ENCODE assay signal across 2 cellular contexts in the genomic region with DNA sequence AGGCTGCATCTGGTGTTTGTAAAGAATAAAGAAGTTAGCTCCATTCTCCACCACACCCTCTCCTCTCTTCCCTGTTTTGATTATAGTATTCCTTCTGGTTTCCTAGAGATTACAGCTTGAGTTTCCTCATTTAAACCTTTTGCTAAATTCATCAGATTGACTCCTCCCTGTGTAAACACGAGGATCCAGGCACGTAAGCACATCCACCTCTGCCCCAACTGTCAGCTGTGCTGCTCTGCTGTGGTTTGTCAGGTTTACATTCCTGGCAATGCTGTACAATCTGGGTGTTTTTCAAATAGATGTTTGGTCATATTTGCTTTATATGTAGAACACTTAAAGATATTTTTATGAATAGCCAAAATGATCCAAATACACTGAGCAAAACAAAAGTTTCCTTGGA.
TF ChIP-seq lines count a peak whose summit lies in the region.

No MANE protein-coding gene starts in this region.

TF ChIP-seq in WTC11, 78 proteins besides CTCF, POLR2A, EP300 and RAD21 (continued from another document):
- TF ChIP-seq, protein P1, sequence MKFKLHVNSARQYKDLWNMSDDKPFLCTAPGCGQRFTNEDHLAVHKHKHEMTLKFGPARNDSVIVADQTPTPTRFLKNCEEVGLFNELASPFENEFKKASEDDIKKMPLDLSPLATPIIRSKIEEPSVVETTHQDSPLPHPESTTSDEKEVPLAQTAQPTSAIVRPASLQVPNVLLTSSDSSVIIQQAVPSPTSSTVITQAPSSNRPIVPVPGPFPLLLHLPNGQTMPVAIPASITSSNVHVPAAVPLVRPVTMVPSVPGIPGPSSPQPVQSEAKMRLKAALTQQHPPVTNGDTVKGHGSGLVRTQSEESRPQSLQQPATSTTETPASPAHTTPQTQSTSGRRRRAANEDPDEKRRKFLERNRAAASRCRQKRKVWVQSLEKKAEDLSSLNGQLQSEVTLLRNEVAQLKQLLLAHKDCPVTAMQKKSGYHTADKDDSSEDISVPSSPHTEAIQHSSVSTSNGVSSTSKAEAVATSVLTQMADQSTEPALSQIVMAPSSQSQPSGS (CRISPR knock-in tag; IDR thresholded peaks at IDR 0.05; ENCODE audit: borderline replicate concordance, low read depth) = no peak
- TF ChIP-seq TP53 (CRISPR knock-in tag; IDR thresholded peaks at IDR 0.05) (no peak), ZNF396 (CRISPR knock-in tag; IDR thresholded peaks at IDR 0.05; ENCODE audit: borderline replicate concordance) (no peak), SOX15 (CRISPR knock-in tag; IDR thresholded peaks at IDR 0.05) (no peak)

TF ChIP-seq in SK-N-SH treated with all-trans-retinoic acid at 6 μM for 48 hours, 23 proteins besides CTCF, POLR2A, EP300 and RAD21 (continued from another document):
- TF ChIP-seq, protein P2, sequence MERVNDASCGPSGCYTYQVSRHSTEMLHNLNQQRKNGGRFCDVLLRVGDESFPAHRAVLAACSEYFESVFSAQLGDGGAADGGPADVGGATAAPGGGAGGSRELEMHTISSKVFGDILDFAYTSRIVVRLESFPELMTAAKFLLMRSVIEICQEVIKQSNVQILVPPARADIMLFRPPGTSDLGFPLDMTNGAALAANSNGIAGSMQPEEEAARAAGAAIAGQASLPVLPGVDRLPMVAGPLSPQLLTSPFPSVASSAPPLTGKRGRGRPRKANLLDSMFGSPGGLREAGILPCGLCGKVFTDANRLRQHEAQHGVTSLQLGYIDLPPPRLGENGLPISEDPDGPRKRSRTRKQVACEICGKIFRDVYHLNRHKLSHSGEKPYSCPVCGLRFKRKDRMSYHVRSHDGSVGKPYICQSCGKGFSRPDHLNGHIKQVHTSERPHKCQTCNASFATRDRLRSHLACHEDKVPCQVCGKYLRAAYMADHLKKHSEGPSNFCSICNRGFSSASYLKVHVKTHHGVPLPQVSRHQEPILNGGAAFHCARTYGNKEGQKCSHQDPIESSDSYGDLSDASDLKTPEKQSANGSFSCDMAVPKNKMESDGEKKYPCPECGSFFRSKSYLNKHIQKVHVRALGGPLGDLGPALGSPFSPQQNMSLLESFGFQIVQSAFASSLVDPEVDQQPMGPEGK (CRISPR knock-in tag; IDR thresholded peaks at IDR 0.05; ENCODE audit: borderline replicate concordance) = no peak
- no peak for TF ChIP-seq ZC3H10 (CRISPR knock-in tag; IDR thresholded peaks at IDR 0.05)
- no peak for TF ChIP-seq ZNF565 (CRISPR knock-in tag; conservative IDR thresholded peaks at IDR 0.05; ENCODE audit: low read depth)
- TF ChIP-seq GLIS3 (CRISPR knock-in tag; IDR thresholded peaks at IDR 0.05) = no peak
- no peak for TF ChIP-seq CSDC2 (CRISPR knock-in tag; IDR thresholded peaks at IDR 0.05)
- TF ChIP-seq TOX (CRISPR knock-in tag; IDR thresholded peaks at IDR 0.05; ENCODE audit: borderline replicate concordance) = no peak
- TF ChIP-seq, protein P3, sequence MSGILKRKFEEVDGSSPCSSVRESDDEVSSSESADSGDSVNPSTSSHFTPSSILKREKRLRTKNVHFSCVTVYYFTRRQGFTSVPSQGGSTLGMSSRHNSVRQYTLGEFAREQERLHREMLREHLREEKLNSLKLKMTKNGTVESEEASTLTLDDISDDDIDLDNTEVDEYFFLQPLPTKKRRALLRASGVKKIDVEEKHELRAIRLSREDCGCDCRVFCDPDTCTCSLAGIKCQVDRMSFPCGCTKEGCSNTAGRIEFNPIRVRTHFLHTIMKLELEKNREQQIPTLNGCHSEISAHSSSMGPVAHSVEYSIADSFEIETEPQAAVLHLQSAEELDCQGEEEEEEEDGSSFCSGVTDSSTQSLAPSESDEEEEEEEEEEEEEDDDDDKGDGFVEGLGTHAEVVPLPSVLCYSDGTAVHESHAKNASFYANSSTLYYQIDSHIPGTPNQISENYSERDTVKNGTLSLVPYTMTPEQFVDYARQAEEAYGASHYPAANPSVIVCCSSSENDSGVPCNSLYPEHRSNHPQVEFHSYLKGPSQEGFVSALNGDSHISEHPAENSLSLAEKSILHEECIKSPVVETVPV (CRISPR knock-in tag; IDR thresholded peaks at IDR 0.05) = no peak
- TF ChIP-seq, protein P4, sequence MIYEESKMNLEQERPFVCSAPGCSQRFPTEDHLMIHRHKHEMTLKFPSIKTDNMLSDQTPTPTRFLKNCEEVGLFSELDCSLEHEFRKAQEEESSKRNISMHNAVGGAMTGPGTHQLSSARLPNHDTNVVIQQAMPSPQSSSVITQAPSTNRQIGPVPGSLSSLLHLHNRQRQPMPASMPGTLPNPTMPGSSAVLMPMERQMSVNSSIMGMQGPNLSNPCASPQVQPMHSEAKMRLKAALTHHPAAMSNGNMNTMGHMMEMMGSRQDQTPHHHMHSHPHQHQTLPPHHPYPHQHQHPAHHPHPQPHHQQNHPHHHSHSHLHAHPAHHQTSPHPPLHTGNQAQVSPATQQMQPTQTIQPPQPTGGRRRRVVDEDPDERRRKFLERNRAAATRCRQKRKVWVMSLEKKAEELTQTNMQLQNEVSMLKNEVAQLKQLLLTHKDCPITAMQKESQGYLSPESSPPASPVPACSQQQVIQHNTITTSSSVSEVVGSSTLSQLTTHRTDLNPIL (CRISPR knock-in tag; IDR thresholded peaks at IDR 0.05; ENCODE audit: low read depth) = no peak
- TF ChIP-seq SNAI2 (CRISPR knock-in tag; IDR thresholded peaks at IDR 0.05) = no peak
- TF ChIP-seq, protein P5, sequence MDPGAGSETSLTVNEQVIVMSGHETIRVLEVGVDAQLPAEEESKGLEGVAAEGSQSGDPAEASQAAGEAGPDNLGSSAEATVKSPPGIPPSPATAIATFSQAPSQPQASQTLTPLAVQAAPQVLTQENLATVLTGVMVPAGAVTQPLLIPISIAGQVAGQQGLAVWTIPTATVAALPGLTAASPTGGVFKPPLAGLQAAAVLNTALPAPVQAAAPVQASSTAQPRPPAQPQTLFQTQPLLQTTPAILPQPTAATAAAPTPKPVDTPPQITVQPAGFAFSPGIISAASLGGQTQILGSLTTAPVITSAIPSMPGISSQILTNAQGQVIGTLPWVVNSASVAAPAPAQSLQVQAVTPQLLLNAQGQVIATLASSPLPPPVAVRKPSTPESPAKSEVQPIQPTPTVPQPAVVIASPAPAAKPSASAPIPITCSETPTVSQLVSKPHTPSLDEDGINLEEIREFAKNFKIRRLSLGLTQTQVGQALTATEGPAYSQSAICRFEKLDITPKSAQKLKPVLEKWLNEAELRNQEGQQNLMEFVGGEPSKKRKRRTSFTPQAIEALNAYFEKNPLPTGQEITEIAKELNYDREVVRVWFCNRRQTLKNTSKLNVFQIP (CRISPR knock-in tag; IDR thresholded peaks at IDR 0.05; ENCODE audit: borderline replicate concordance, low read depth) = no peak
- TF ChIP-seq PPARA (CRISPR knock-in tag; IDR thresholded peaks at IDR 0.05; ENCODE audit: borderline replicate concordance) = no peak
- TF ChIP-seq ISL1 (CRISPR knock-in tag; IDR thresholded peaks at IDR 0.05) = no peak
